In the genomic region with DNA sequence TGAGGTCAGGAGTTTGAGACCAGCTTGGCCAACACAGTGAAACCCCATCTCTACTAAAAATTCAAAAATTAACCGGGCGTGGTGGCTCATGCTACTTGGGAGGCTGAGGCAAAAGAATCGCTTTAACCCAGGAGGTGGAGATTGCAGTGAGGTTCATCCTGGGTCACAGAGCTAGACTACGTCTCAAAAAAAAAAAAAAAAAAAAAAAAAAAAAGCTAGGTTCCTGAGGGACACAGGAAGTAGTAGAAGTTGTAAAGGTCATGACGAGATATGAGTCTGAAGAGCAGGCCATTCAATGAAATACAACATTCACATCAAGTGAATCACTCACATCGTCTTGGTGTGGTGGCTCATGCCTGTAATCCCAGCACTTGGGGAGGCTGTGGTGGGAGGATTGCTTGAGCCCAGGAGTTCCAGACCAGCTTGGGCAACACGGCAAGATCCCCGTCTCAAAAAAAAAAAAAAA, we compare ENCODE assay signal across 7 cellular contexts. TPM values are rescaled to one million over a fixed set of nuclear protein-coding genes. Genes with fewer than 3 reads are reported as not detected.
A peak's percentile ranks its signal among the peaks of the same experiment; 100 is the strongest.
DNase-seq lines count a peak whose midpoint lies in the region.
"Not testable (repeated sequence)": the region's sequence is repeated elsewhere in the genome, so short reads cannot be mapped to it uniquely, and the experiment has no call there.

No MANE protein-coding gene starts in this region.

- peaks cover 21% of the 10 kb centered on the region for H3K36me3 Mint-ChIP-seq in activated naive CD4-positive, alpha-beta T cell treated with anti-CD3 and anti-CD28 coated beads, Interleukin-2, amount 50 U/mL, for 24 hours

- H4K20me1 ChIP-seq in Karpas-422 (ENCODE audit: insufficient read depth, low read depth, low read length): peaks cover 18% of the 10 kb centered on the region; the same call in 1 of the 2 replicates

- H3K79me2 ChIP-seq in Karpas-422 (ENCODE audit: low read length): peaks cover 59% of the 10 kb centered on the region

- H3K9me3 ChIP-seq in Karpas-422 (ENCODE audit: low read length); esophagus (ENCODE audit: control insufficient read depth in 2 of 2, insufficient read depth in 1 of 2, low read depth in 1 of 2, low read length in 1 of 2): not testable (repeated sequence)

- DNase-seq in GM04504 (ENCODE audit: low read depth) (peak; percentile 44), Karpas-422 (peak; percentile 82), SIG-M5 treated with dmso at 0.1 percent for 504 hours (lab: John Stamatoyannopoulos, UW; ENCODE audit: unreplicated experiment) (peak; percentile 65), left kidney (ENCODE audit: low read depth, low spot score) (peak; percentile 18), retina (peak; percentile 13)

- WGBS in esophagus, 2 donors: 15 to 19% methylated on average over 8 of the region's 8 CpGs

- not testable (repeated sequence) for H3K27me3 ChIP-seq in Karpas-422 (ENCODE audit: low read length); esophagus (ENCODE audit: control insufficient read depth in 1 of 2, insufficient read depth in 2 of 2, low read length in 2 of 2)

- H3K9ac ChIP-seq in Karpas-422 (ENCODE audit: low read length): peak overlapping the region; percentile 88

- peak overlapping the region; percentile 63 for H3K27ac ChIP-seq in Karpas-422 (ENCODE audit: low read length)
- H3K27ac ChIP-seq in esophagus (ENCODE audit: low read depth in 2 of 2, low read length in 1 of 2): not testable (repeated sequence)

- not testable (repeated sequence) for H3K9me2 ChIP-seq in Karpas-422 (replicated peaks; ENCODE audit: insufficient read depth, low read length)

- peaks cover 69% of the 10 kb centered on the region for H3K4me1 Mint-ChIP-seq in activated naive CD4-positive, alpha-beta T cell treated with anti-CD3 and anti-CD28 coated beads, Interleukin-2, amount 50 U/mL, for 24 hours

- peak overlapping the region; percentile 98 for H3K27ac Mint-ChIP-seq in activated naive CD4-positive, alpha-beta T cell treated with anti-CD3 and anti-CD28 coated beads, Interleukin-2, amount 50 U/mL, for 24 hours

- not testable (repeated sequence) for H2AFZ ChIP-seq in Karpas-422 (ENCODE audit: low read length)

- H3K4me2 ChIP-seq in Karpas-422 (ENCODE audit: low read depth, low read length, poor library complexity, severe bottlenecking): peak overlapping the region; percentile 85

- peak overlapping the region; percentile 98 for H3K4me3 Mint-ChIP-seq in activated naive CD4-positive, alpha-beta T cell treated with anti-CD3 and anti-CD28 coated beads, Interleukin-2, amount 50 U/mL, for 24 hours

- peaks cover 30% of the 10 kb centered on the region; the same call in 1 of the 2 replicates for H3K36me3 ChIP-seq in Karpas-422 (ENCODE audit: insufficient read depth, low read length)
- not testable (repeated sequence) for H3K36me3 ChIP-seq in esophagus (ENCODE audit: control insufficient read depth in 2 of 2, insufficient read depth in 2 of 2, low read length in 1 of 2)

- peaks cover 36% of the 10 kb centered on the region for H3K4me1 ChIP-seq in Karpas-422 (ENCODE audit: low read length)
- H3K4me1 ChIP-seq in esophagus (ENCODE audit: control insufficient read depth in 2 of 2, insufficient read depth in 2 of 2, low read length in 1 of 2): not testable (repeated sequence)

- not testable (repeated sequence) for H3K9me3 Mint-ChIP-seq in activated naive CD4-positive, alpha-beta T cell treated with anti-CD3 and anti-CD28 coated beads, Interleukin-2, amount 50 U/mL, for 24 hours

- H3K27me3 Mint-ChIP-seq in activated naive CD4-positive, alpha-beta T cell treated with anti-CD3 and anti-CD28 coated beads, Interleukin-2, amount 50 U/mL, for 24 hours: not testable (repeated sequence)

- H3K4me3 ChIP-seq in Karpas-422 (ENCODE audit: low read length) (peak overlapping the region; percentile 77), esophagus (ENCODE audit: low read depth in 1 of 2, low read length in 2 of 2) (peak overlapping the region; percentile 79 to 100)

RNA-seq across cellular contexts. Expression of gene SRP72, which starts 1.1 kb away (rescaled TPM):
- total RNA-seq in Karpas-422 (2014; rRNA removed; shearing (Covaris generic); ENCODE audit: low replicate concordance): 78.1 and 82.4 TPM in 2 replicates
- 10 to 100 TPM; 22.6 to 28.8 TPM for polyA plus RNA-seq in esophagus

RNA-seq across cellular contexts. Expression of gene PAICS, which starts 30.3 kb away (rescaled TPM):
- 81.8 and 155 TPM in 2 replicates for total RNA-seq in Karpas-422 (2014; rRNA removed; shearing (Covaris generic); ENCODE audit: low replicate concordance)
- polyA plus RNA-seq in esophagus: 10 to 100 TPM; 46.0 to 62.7 TPM

RNA-seq across cellular contexts. Expression of gene PPAT, which starts 30.9 kb away (rescaled TPM):
- total RNA-seq in Karpas-422 (2014; rRNA removed; shearing (Covaris generic); ENCODE audit: low replicate concordance): 34.1 and 44.9 TPM in 2 replicates
- polyA plus RNA-seq in esophagus: 1 to 10 TPM; 2.6 to 3.8 TPM

RNA-seq across cellular contexts. Expression of gene ARL9, which starts 39.3 kb away (rescaled TPM):
- not detected in 2 replicates for total RNA-seq in Karpas-422 (2014; rRNA removed; shearing (Covaris generic); ENCODE audit: low replicate concordance)
- polyA plus RNA-seq in esophagus: under 1 TPM; 0.34 to 0.37 TPM

Comparison
In these comparisons a context has a peak if more than half of its experiments do, and no peak if none do; other contexts are left out.
1. DNase-seq: peak in every context shown above with its lines; median percentile 82 in Karpas-422; 65 in SIG-M5 treated with dmso at 0.1 percent for 504 hours; 44 in GM04504; 18 in left kidney; 13 in retina.